ENCODE assay signal across 8 cellular contexts in genomic region chr14:22598099-22598895, GRCh38. TPM values are rescaled to one million over a fixed set of nuclear protein-coding genes. Genes with fewer than 3 reads are reported as not detected.
A peak's percentile ranks its signal among the peaks of the same experiment; 100 is the strongest.
DNase-seq lines count a peak whose midpoint lies in the region; ATAC-seq, FAIRE-seq and TF ChIP-seq lines count a peak whose summit lies in the region.

ABHD4 (plus strand) TSS chr14:22598300; CDS start chr14:22598307, 7 bp downstream.

- H3K27ac Mint-ChIP-seq in astrocyte (ENCODE audit: unreplicated experiment) (peak within 1 kb of the TSS; percentile 95), progenitor cell of endocrine pancreas (peak within 1 kb of the TSS; percentile 96)

- peaks cover 19% of the 10 kb centered on the region for H3K9me1 ChIP-seq in IMR-90 (ENCODE audit: insufficient read depth, low read length)

- peak within 1 kb of the TSS; percentile 89 for H3K14ac ChIP-seq in IMR-90 (replicated peaks; ENCODE audit: low read depth, low read length)

- peak within 1 kb of the TSS; percentile 93 for H3K23ac ChIP-seq in IMR-90 (ENCODE audit: low read depth, low read length)

- ATAC-seq in GM21423 (IDR thresholded peaks at IDR 0.05; ENCODE audit: unreplicated experiment) (peak; percentile 80), IMR-90 (ENCODE audit: low read depth) (peak; percentile 90), HG03520 (IDR thresholded peaks at IDR 0.05; ENCODE audit: unreplicated experiment) (no peak)

- peak within 1 kb of the TSS; percentile 92 for H3K9ac ChIP-seq in IMR-90 (ENCODE audit: low read depth, low read length)
- H3K9ac ChIP-seq in SU-DHL-6 (ENCODE audit: low read length): peak within 1 kb of the TSS; percentile 69
- peak within 1 kb of the TSS; percentile 92 for H3K9ac ChIP-seq in astrocyte (ENCODE audit: low read length)

- CTCF ChIA-PET in IMR-90 (lab: Yijun Ruan, JAX): interaction anchor here (1.2 to 2.2 kb wide), 3 partner anchors 8 to 55 kb away, joined by 6 to 14 read pairs (median 7); partner anchors contain the start of gene DAD1

- BruUV-seq in IMR-90 (replicated peaks; lab: Mats Ljungman, UMichigan): TSS peak; percentile 39

- H3K36me3 Mint-ChIP-seq in astrocyte (ENCODE audit: low read depth, unreplicated experiment): peaks cover 15% of the 10 kb centered on the region
- peaks cover 13% of the 10 kb centered on the region for H3K36me3 Mint-ChIP-seq in progenitor cell of endocrine pancreas (ENCODE audit: insufficient read depth)

- 0% methylated on average over 1 of the region's 49 CpGs; no CpG with 5 or more reads in 1 of the 2 experiments for WGBS in IMR-90 (ENCODE audit: extremely low coverage in 2 of 2, insufficient read length in 1 of 2), 2 experiments

- no peak for FAIRE-seq in astrocyte (lab: Jason Lieb, UNC)

- peak within 1 kb of the TSS; percentile 84 for H3K18ac ChIP-seq in IMR-90 (ENCODE audit: low read depth, low read length)

- H3K56ac ChIP-seq in IMR-90 (ENCODE audit: extremely low read depth, insufficient read depth, low read length): peak within 1 kb of the TSS; percentile 73; the same call in 1 of the 2 replicates

- H3K4me2 ChIP-seq in IMR-90 (ENCODE audit: low read depth, low read length): peak within 1 kb of the TSS; percentile 90
- peak within 1 kb of the TSS; percentile 90 for H3K4me2 ChIP-seq in SU-DHL-6 (ENCODE audit: low read depth, low read length, poor library complexity, severe bottlenecking)
- H3K4me2 ChIP-seq in astrocyte (ENCODE audit: low read length): peak within 1 kb of the TSS; percentile 95

- no peak for TF ChIP-seq RAD21 in IMR-90 (IDR thresholded peaks at IDR 0.05; ENCODE audit: low read length)

- H3K27me3 ChIP-seq in IMR-90 (ENCODE audit: control insufficient read depth, insufficient read depth, low read length) (no peaks in the 10 kb centered on the region), SU-DHL-6 (ENCODE audit: low read length) (no peaks in the 10 kb centered on the region), astrocyte (ENCODE audit: insufficient read depth, low read length) (peaks cover 3% of the 10 kb centered on the region), right atrium auricular region (no peaks in the 10 kb centered on the region)

- DNase-seq in DMS79 (lab: John Stamatoyannopoulos, UW): peak; percentile 41
- peak; percentile 42 for DNase-seq in IMR-90
- peak; percentile 40 for DNase-seq in astrocyte (ENCODE audit: low read depth)
- DNase-seq in right atrium auricular region (ENCODE audit: low spot score): peak; percentile 84
- DNase-seq in progenitor cell of endocrine pancreas (ENCODE audit: low spot score, unreplicated experiment): peak; percentile 66

- peaks cover 13 to 31% of the 10 kb centered on the region in 2 experiments for H3K79me1 ChIP-seq in IMR-90 (ENCODE audit: low read depth in 1 of 2, low read length in 2 of 2)

- H3K4me1 ChIP-seq in IMR-90 (ENCODE audit: control insufficient read depth, insufficient read depth, low read length): peaks cover 7% of the 10 kb centered on the region
- H3K4me1 ChIP-seq in astrocyte (ENCODE audit: insufficient read depth, low read length): peaks cover 20% of the 10 kb centered on the region
- peaks cover 0 to 17% of the 10 kb centered on the region in 2 donors for H3K4me1 ChIP-seq in right atrium auricular region

- H2AK9ac ChIP-seq in IMR-90 (replicated peaks; ENCODE audit: low read depth, low read length, poor library complexity): peak within 1 kb of the TSS; percentile 75

- H3K9me3 ChIP-seq in IMR-90 (ENCODE audit: control insufficient read depth, insufficient read depth, low read length) (no peaks in the 10 kb centered on the region), SU-DHL-6 (ENCODE audit: insufficient read depth, low read length) (no peaks in the 10 kb centered on the region), astrocyte (ENCODE audit: insufficient read depth, low read depth, low read length) (no peaks in the 10 kb centered on the region), right atrium auricular region (no peaks in the 10 kb centered on the region)

- intact Hi-C loops in IMR-90 (cut with micrococcal nuclease): no loop called here

- in situ Hi-C loops in IMR-90 (cut with MboI; ENCODE audit: low sequenced_read_pairs): no loop called here

- peak within 1 kb of the TSS; percentile 80 for H4K5ac ChIP-seq in IMR-90 (ENCODE audit: low read depth, low read length)

- POLR2A ChIA-PET in IMR-90 (lab: Charles Lee; ENCODE audit: unreplicated experiment): interaction anchor here (0.6 to 1.2 kb wide), 2 partner anchors 9 to 190 kb away, joined by 5 to 6 read pairs; partner anchors contain the start of gene DAD1

- peaks cover 5% of the 10 kb centered on the region for H3K9me3 Mint-ChIP-seq in astrocyte (ENCODE audit: unreplicated experiment)
- no peaks in the 10 kb centered on the region for H3K9me3 Mint-ChIP-seq in progenitor cell of endocrine pancreas (ENCODE audit: low read depth)

- H2BK15ac ChIP-seq in IMR-90 (ENCODE audit: low read depth, low read length): peak within 1 kb of the TSS; percentile 67; the same call in 2 of the 3 replicates

- H4K20me1 ChIP-seq in IMR-90 (ENCODE audit: insufficient read depth, low read length): no peaks in the 10 kb centered on the region; the same call in 1 of the 2 replicates
- no peaks in the 10 kb centered on the region for H4K20me1 ChIP-seq in SU-DHL-6 (ENCODE audit: low read depth, low read length)
- no peaks in the 10 kb centered on the region for H4K20me1 ChIP-seq in astrocyte (ENCODE audit: insufficient read depth, low read length)

- H3K4me1 Mint-ChIP-seq in astrocyte (ENCODE audit: low read depth, unreplicated experiment): peaks cover 34% of the 10 kb centered on the region
- peaks cover 18% of the 10 kb centered on the region for H3K4me1 Mint-ChIP-seq in progenitor cell of endocrine pancreas (ENCODE audit: low read depth)

- dilution Hi-C loops in IMR-90 (cut with HindIII; ENCODE audit: low sequenced_read_pairs, unreplicated experiment): no loop called here

- H2BK5ac ChIP-seq in IMR-90 (ENCODE audit: low read depth, low read length, poor library complexity, severe bottlenecking): peak within 1 kb of the TSS; percentile 84

- peak; percentile 62 for TF ChIP-seq POLR2A in IMR-90 (IDR thresholded peaks at IDR 0.05; ENCODE audit: low read depth, low read length)

- H3K27ac ChIP-seq in IMR-90 (ENCODE audit: insufficient read depth, low read length) (peak within 1 kb of the TSS; percentile 88), SU-DHL-6 (ENCODE audit: low read depth, low read length) (no peak within 1 kb of the TSS), astrocyte (ENCODE audit: low read depth, low read length) (peak within 1 kb of the TSS; percentile 74), right atrium auricular region (peak within 1 kb of the TSS; percentile 90 to 94)

- H3F3A ChIP-seq in SU-DHL-6 (ENCODE audit: insufficient read depth): no peaks in the 10 kb centered on the region

- TF ChIP-seq CTCF in IMR-90 (conservative IDR thresholded peaks at IDR 0.05; ENCODE audit: low read depth, low read length) (no peak), SU-DHL-6 (IDR thresholded peaks at IDR 0.05; ENCODE audit: insufficient read depth, low read length, poor library complexity, severe bottlenecking) (no peak), astrocyte (IDR thresholded peaks at IDR 0.05; ENCODE audit: insufficient read depth, low read depth, low read length) (no peak), right atrium auricular region (IDR thresholded peaks at IDR 0.05) (no peak), progenitor cell of endocrine pancreas (IDR thresholded peaks at IDR 0.05; ENCODE audit: unreplicated experiment) (no peak)

- H4K91ac ChIP-seq in IMR-90 (ENCODE audit: insufficient read depth, low read depth, low read length): peak within 1 kb of the TSS; percentile 59

- H3K4ac ChIP-seq in IMR-90 (ENCODE audit: low read depth, low read length): peak within 1 kb of the TSS; percentile 86

- H2AFZ ChIP-seq in IMR-90 (replicated peaks; ENCODE audit: low read length, poor library complexity) (peak within 1 kb of the TSS; percentile 96), SU-DHL-6 (ENCODE audit: low read depth, low read length, severe bottlenecking) (peak within 1 kb of the TSS; percentile 79), astrocyte (ENCODE audit: low read depth, low read length) (peak within 1 kb of the TSS; percentile 94)

- peak within 1 kb of the TSS; percentile 61 to 90; a peak in 3 of 4 replicates for H4K8ac ChIP-seq in IMR-90 (ENCODE audit: low read depth in 2 of 2, low read length in 2 of 2)

- H3K4me3 ChIP-seq in IMR-90 (ENCODE audit: insufficient read depth, low read depth, low read length) (peak within 1 kb of the TSS; percentile 92), SU-DHL-6 (ENCODE audit: insufficient read depth, low read length, poor library complexity, severe bottlenecking) (peak within 1 kb of the TSS; percentile 79), astrocyte (ENCODE audit: insufficient read depth, low read depth, low read length) (peak within 1 kb of the TSS; percentile 93), right atrium auricular region (peak within 1 kb of the TSS; percentile 82 to 83)

- H3K9me2 ChIP-seq in SU-DHL-6 (replicated peaks; ENCODE audit: insufficient read depth, low read length): no peaks in the 10 kb centered on the region

- peak within 1 kb of the TSS; percentile 55; the same call in 1 of the 2 replicates for H2AK5ac ChIP-seq in IMR-90 (ENCODE audit: low read depth, low read length)

- no peaks in the 10 kb centered on the region for H3K79me2 ChIP-seq in SU-DHL-6 (ENCODE audit: insufficient read depth, low read length)
- no peaks in the 10 kb centered on the region for H3K79me2 ChIP-seq in astrocyte (ENCODE audit: insufficient read depth, low read length)

- peak within 1 kb of the TSS; percentile 98 for H3K4me3 Mint-ChIP-seq in astrocyte (ENCODE audit: unreplicated experiment)
- H3K4me3 Mint-ChIP-seq in progenitor cell of endocrine pancreas (ENCODE audit: low read depth): peak within 1 kb of the TSS; percentile 97

- H3K36me3 ChIP-seq in IMR-90 (ENCODE audit: control insufficient read depth, insufficient read depth, low read length) (peaks cover 18% of the 10 kb centered on the region), SU-DHL-6 (ENCODE audit: low read length) (no peaks in the 10 kb centered on the region), astrocyte (ENCODE audit: insufficient read depth, low read length) (peaks cover 2% of the 10 kb centered on the region), right atrium auricular region (peaks cover 17% of the 10 kb centered on the region)

- H2BK20ac ChIP-seq in IMR-90 (ENCODE audit: low read depth, low read length): peak within 1 kb of the TSS; percentile 48

- peaks cover 2% of the 10 kb centered on the region for H3K27me3 Mint-ChIP-seq in astrocyte (ENCODE audit: low read depth, unreplicated experiment)
- peaks cover 3% of the 10 kb centered on the region for H3K27me3 Mint-ChIP-seq in progenitor cell of endocrine pancreas

- peak within 1 kb of the TSS; percentile 72 for H2BK120ac ChIP-seq in IMR-90 (ENCODE audit: low read depth, low read length)

TF ChIP-seq in IMR-90, 13 proteins besides CTCF, POLR2A, EP300 and RAD21 (continues in another document):
- TF ChIP-seq MAZ (IDR thresholded peaks at IDR 0.05; ENCODE audit: borderline replicate concordance, low read depth, low read length): peak; percentile 13; the same call in 1 of the 2 replicates

RNA-seq across cellular contexts. Expression of gene ABHD4, which starts in this region (rescaled TPM):
- total RNA-seq in IMR-90 (2012; rRNA removed): 5.0 and 5.3 TPM in 2 replicates
- polyA plus RNA-seq in IMR-90 (2012; rRNA removed): 21.8 and 22.0 TPM in 2 replicates
- polyA plus RNA-seq in IMR-90 (2012; cell fraction: cytosol; rRNA removed): 13.3 and 23.6 TPM in 2 replicates
- polyA plus RNA-seq in IMR-90 (2012; cell fraction: nucleus; rRNA removed; ENCODE audit: low replicate concordance): 22.2 and 25.4 TPM in 2 replicates
- 46.9 and 52.4 TPM in 2 replicates for total RNA-seq in astrocyte
- total RNA-seq in right atrium auricular region: 10 to 100 TPM; 20.9 to 25.4 TPM
- total RNA-seq in progenitor cell of endocrine pancreas: 25.6 and 30.5 TPM in 2 replicates
